ENCODE assay signal across 7 cellular contexts in the genomic region with DNA sequence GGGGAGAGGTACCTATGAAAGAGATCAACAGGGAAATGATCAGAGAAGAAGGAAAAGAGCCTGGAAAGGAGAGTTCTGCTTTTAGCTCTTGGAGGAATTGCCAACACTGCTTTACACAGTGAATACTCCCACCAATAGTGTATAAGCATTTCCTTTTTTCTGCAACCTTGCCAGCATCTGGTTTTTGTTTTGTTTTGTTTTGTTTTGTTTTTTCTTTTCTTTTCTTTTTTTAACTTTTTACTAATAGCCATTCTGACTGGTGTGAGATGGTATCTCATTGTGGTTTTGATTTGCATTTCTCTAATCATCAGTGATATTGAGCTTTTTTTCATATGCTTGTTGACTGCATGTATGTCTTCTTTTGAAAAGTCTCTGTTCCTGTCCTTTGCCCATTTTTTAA.
A peak's percentile ranks its signal among the peaks of the same experiment; 100 is the strongest.
DNase-seq lines count a peak whose midpoint lies in the region; ATAC-seq, FAIRE-seq and TF ChIP-seq lines count a peak whose summit lies in the region.
"Not testable (repeated sequence)": the region's sequence is repeated elsewhere in the genome, so short reads cannot be mapped to it uniquely, and the experiment has no call there.

No MANE protein-coding gene starts in this region.

- H3K79me2 ChIP-seq in K562 (ENCODE audit: control insufficient read depth, insufficient read depth, low read length) = not testable (repeated sequence)

- H4K20me1 ChIP-seq in K562 (replicated peaks; ENCODE audit: control insufficient read depth, insufficient read depth, low read length) = not testable (repeated sequence)

- H3K36me3 ChIP-seq in K562 (ENCODE audit: control insufficient read depth, insufficient read depth, low read length) = not testable (repeated sequence)

- POLR2A ChIA-PET in K562 (lab: Yijun Ruan, JAX) = not testable (repeated sequence)

- not testable (repeated sequence) for H3K9me3 ChIP-seq in K562 (replicated peaks; ENCODE audit: control insufficient read depth, insufficient read depth, low read depth, low read length)

- CTCF ChIA-PET in K562 (lab: Yijun Ruan, JAX; ENCODE audit: low intra/inter-chr PET ratio) = not testable (repeated sequence)

- H3K4me2 ChIP-seq in K562 (ENCODE audit: insufficient read depth, low read length) = not testable (repeated sequence)

- H2AFZ ChIP-seq in K562 (ENCODE audit: low read depth, low read length) = not testable (repeated sequence)

- DNase-seq in K562 (ENCODE audit: extremely low read depth in 1 of 4, low spot score in 3 of 4) = not testable (repeated sequence)

- not testable (repeated sequence) for H3K27me3 ChIP-seq in K562 (ENCODE audit: control insufficient read depth in 2 of 2, insufficient read depth in 2 of 2, low read length in 2 of 2)

- TF ChIP-seq CTCF in K562 (IDR thresholded peaks at IDR 0.05 in 2 of 3, conservative IDR thresholded peaks at IDR 0.05 in 1 of 3; ENCODE audit: insufficient read depth in 2 of 3, low read depth in 1 of 3, low read length in 3 of 3) = not testable (repeated sequence)

- intact Hi-C loops in K562 (cut with micrococcal nuclease) = loop anchor here (2.0 kb wide), 1 partner anchor 49 kb away; no protein-coding TSS in a partner anchor

- not testable (repeated sequence) for BruUV-seq in K562 (replicated peaks; lab: Mats Ljungman, UMichigan)

- not testable (repeated sequence) for TF ChIP-seq POLR2A in K562 (conservative IDR thresholded peaks at IDR 0.05)

- not testable (repeated sequence) for H3K27ac ChIP-seq in K562 (ENCODE audit: extremely low read depth, low read depth, low read length)

- H3K4me1 ChIP-seq in K562 (replicated peaks in 1 of 2; ENCODE audit: control insufficient read depth in 2 of 2, insufficient read depth in 2 of 2, low read length in 2 of 2) = peaks cover 0 to 11% of the 10 kb centered on the region in 2 experiments; a peak in 2 of 5 replicates

- not testable (repeated sequence) for H3K9me1 ChIP-seq in K562 (ENCODE audit: control insufficient read depth, insufficient read depth, low read length)

- ATAC-seq in GM18517 (IDR thresholded peaks at IDR 0.05; ENCODE audit: unreplicated experiment) = peak; percentile 84
- ATAC-seq in GM19324 (IDR thresholded peaks at IDR 0.05; ENCODE audit: low FRiP score, unreplicated experiment) = peak; percentile 64
- ATAC-seq in GM21515 (IDR thresholded peaks at IDR 0.05; ENCODE audit: unreplicated experiment) = peak; percentile 56
- peak; percentile 47 for ATAC-seq in HG02588 (IDR thresholded peaks at IDR 0.05; ENCODE audit: unreplicated experiment)
- ATAC-seq in HG03159 (IDR thresholded peaks at IDR 0.05; ENCODE audit: unreplicated experiment) = peak; percentile 56
- ATAC-seq in HG03575 (IDR thresholded peaks at IDR 0.05; ENCODE audit: extremely low read depth, insufficient number of reproducible peaks, low FRiP score, unreplicated experiment) = peak; percentile 49
- not testable (repeated sequence) for ATAC-seq in K562

- TF ChIP-seq EP300 in K562 (IDR thresholded peaks at IDR 0.05; ENCODE audit: low read length) = not testable (repeated sequence)

- H3K9ac ChIP-seq in K562 (ENCODE audit: insufficient read depth in 1 of 2, low read depth in 2 of 2, low read length in 2 of 2) = not testable (repeated sequence)

- not testable (repeated sequence) for H3K4me3 ChIP-seq in K562

- not testable (repeated sequence) for FAIRE-seq in K562 (lab: Jason Lieb, UNC)

- in situ Hi-C loops in K562 (cut with MboI) = not testable (repeated sequence)

- not testable (repeated sequence) for TF ChIP-seq RAD21 in K562 (CRISPR knock-in tag; conservative IDR thresholded peaks at IDR 0.05 in 1 of 2, IDR thresholded peaks at IDR 0.05 in 1 of 2)

TF ChIP-seq in K562, 482 proteins besides CTCF, POLR2A, EP300 and RAD21:
- TF ChIP-seq RBM25 (IDR thresholded peaks at IDR 0.05; ENCODE audit: low read depth, low read length, severe bottlenecking) (peak; percentile 43), SMARCA5 (IDR thresholded peaks at IDR 0.05) (0 out of 2 replicates have a peak, but pooled peaks have one; percentile 39)
TF ChIP-seq in K562: peak in this region for 2; not testable (repeated sequence) for 480.
